ENCODE assay signal across 8 cellular contexts in the genomic region with DNA sequence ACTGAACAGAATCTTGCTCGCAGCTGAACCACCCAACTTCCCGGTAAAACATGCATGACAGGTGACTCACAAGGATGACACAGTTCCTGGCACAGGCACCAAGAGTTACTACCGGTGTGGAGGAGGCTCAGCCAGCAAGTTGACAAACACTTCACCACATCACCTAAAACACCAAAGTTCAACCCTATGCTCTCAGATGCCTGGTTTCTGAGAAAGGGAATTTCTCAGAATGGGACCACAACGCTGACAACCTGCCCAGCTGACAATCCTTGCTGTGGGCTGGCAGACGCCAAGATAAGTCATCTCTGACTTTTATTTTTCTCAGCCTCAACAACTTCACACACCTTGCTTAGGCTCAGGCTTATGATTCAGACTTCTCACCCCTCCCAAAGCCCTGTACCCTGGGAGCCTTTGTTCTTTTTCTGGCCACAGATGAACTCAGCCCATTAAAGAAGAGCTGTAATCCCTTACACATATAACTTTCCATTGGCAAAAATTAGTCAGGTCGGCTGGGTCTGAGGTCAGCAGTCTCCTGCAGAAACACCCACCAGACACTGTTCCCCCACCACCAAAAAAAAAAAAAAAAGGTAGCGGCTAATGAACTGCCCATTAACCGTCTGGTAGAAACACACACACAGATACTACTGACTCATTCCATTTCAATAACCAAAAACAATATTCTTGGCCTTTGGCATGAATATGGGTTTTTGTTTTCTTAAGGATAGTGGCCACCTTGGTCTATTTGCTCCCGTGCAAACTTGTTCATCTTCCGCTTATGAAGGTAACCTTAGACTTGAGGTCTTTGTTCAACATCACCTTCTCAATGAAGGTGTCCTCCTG. TPM values are rescaled to one million over a fixed set of nuclear protein-coding genes. Genes with fewer than 3 reads are reported as not detected.
DNase-seq lines count a peak whose midpoint lies in the region; ATAC-seq, FAIRE-seq and TF ChIP-seq lines count a peak whose summit lies in the region.

No MANE protein-coding gene starts in this region.

- H3K27ac ChIP-seq in small intestine (ENCODE audit: low read depth in 1 of 2, low read length in 1 of 2) (no peak overlapping the region), testis (no peak overlapping the region)

- H3K27me3 ChIP-seq in small intestine (ENCODE audit: control insufficient read depth in 2 of 2, insufficient read depth in 2 of 2, low read length in 2 of 2) (no peaks in the 10 kb centered on the region), testis (no peaks in the 10 kb centered on the region)

- no peak for TF ChIP-seq POLR2A in testis (IDR thresholded peaks at IDR 0.05)

- DNase-seq in activated CD4-positive, CD25-positive, alpha-beta regulatory T cell treated with anti-CD3 and anti-CD28 coated beads, Interleukin-2, amount 50 U/mL, for 16 hours (ENCODE audit: low read depth, low spot score): peak; percentile 49
- DNase-seq in cardiac fibroblast (ENCODE audit: low read depth in 2 of 2) (peak; percentile 57 to 95), small intestine (peak; percentile 6), NCI-H2107 (lab: John Stamatoyannopoulos, UW) (no peak), HEK293T (ENCODE audit: extremely low spot score) (no peak), testis (no peak), GDM1 (lab: John Stamatoyannopoulos, UW) (no peak)

- peak; percentile 50 for ATAC-seq in HG02852 (IDR thresholded peaks at IDR 0.05; ENCODE audit: unreplicated experiment)

- POLR2A ChIA-PET in HEK293T (lab: Yijun Ruan, JAX): no interaction called here

- intact Hi-C loops in testis (cut with DNase I; ENCODE audit: low total_unique reads): no loop called here

- FAIRE-seq in small intestine (lab: Jason Lieb, UNC): no peak

- WGBS in small intestine, 3 donors: 43 to 64% (median 53%) methylated on average over 10 of the region's 10 CpGs
- 60 to 62% methylated on average over 10 of the region's 10 CpGs for WGBS in testis, 2 donors

- H3K4me1 ChIP-seq in small intestine (ENCODE audit: control insufficient read depth in 2 of 2, insufficient read depth in 1 of 2, low read depth in 1 of 2, low read length in 1 of 2) (peaks cover 0 to 2% of the 10 kb centered on the region in 2 donors), testis (peaks cover 3% of the 10 kb centered on the region)

- TF ChIP-seq CTCF in cardiac fibroblast (IDR thresholded peaks at IDR 0.05; ENCODE audit: low read depth, low read length) (no peak), testis (IDR thresholded peaks at IDR 0.05) (no peak)

- H3K9me3 ChIP-seq in small intestine (ENCODE audit: control insufficient read depth, low read depth) (no peaks in the 10 kb centered on the region), testis (no peaks in the 10 kb centered on the region)

- H3K4me3 ChIP-seq in cardiac fibroblast (replicated peaks in 1 of 2; ENCODE audit: low read depth in 2 of 2, low read length in 2 of 2) (no peak overlapping the region), small intestine (ENCODE audit: low read depth in 1 of 2, low read length in 2 of 2) (no peak overlapping the region), testis (no peak overlapping the region)

- CTCF ChIA-PET in HEK293T (lab: Yijun Ruan, JAX): no interaction called here

- H3K36me3 ChIP-seq in small intestine (ENCODE audit: control insufficient read depth in 2 of 2, insufficient read depth in 2 of 2, low read length in 2 of 2) (no peaks in the 10 kb centered on the region), testis (ENCODE audit: low read depth, missing control alignments) (no peaks in the 10 kb centered on the region)

TF ChIP-seq in HEK293T, 16 proteins besides CTCF, POLR2A, EP300 and RAD21:
- TF ChIP-seq FOXM1 (IDR thresholded peaks at IDR 0.05; ENCODE audit: borderline replicate concordance) (no peak), ELF4 (IDR thresholded peaks at IDR 0.05) (no peak), TARDBP (IDR thresholded peaks at IDR 0.05) (no peak), BHLHE40 (IDR thresholded peaks at IDR 0.05; ENCODE audit: borderline replicate concordance) (no peak), ARNT (IDR thresholded peaks at IDR 0.05) (no peak), L3MBTL2 (conservative IDR thresholded peaks at IDR 0.05) (no peak), ZNF384 (IDR thresholded peaks at IDR 0.05) (no peak), HDGF (IDR thresholded peaks at IDR 0.05; ENCODE audit: borderline replicate concordance) (no peak), SUZ12 (IDR thresholded peaks at IDR 0.05) (no peak), FOXA1 (IDR thresholded peaks at IDR 0.05) (no peak)

RNA-seq across cellular contexts. Expression of gene TIAM1, which starts 10.8 kb away (rescaled TPM):
- polyA plus RNA-seq in small intestine (1 to 10 TPM in 2 of 3 donors, under 1 TPM in 1; 0.45 to 4.1 (median 1.9) TPM), testis (ENCODE audit: insufficient read depth, low read depth, low replicate concordance) (21.3 TPM)
- 10 to 100 TPM; 34.6 to 51.6 TPM for total RNA-seq in testis

Comparison
In these comparisons a context has a peak if more than half of its experiments do, and no peak if none do; other contexts are left out.
1. DNase-seq: peak in activated CD4-positive, CD25-positive, alpha-beta regulatory T cell treated with anti-CD3 and anti-CD28 coated beads, Interleukin-2, amount 50 U/mL, for 16 hours (single experiment), cardiac fibroblast (2 of 2) and small intestine (single experiment); none in NCI-H2107 (single experiment), HEK293T (single experiment), testis (single experiment) and GDM1 (single experiment).